2 cellular contexts compared by ENCODE assay signal in the genomic region with DNA sequence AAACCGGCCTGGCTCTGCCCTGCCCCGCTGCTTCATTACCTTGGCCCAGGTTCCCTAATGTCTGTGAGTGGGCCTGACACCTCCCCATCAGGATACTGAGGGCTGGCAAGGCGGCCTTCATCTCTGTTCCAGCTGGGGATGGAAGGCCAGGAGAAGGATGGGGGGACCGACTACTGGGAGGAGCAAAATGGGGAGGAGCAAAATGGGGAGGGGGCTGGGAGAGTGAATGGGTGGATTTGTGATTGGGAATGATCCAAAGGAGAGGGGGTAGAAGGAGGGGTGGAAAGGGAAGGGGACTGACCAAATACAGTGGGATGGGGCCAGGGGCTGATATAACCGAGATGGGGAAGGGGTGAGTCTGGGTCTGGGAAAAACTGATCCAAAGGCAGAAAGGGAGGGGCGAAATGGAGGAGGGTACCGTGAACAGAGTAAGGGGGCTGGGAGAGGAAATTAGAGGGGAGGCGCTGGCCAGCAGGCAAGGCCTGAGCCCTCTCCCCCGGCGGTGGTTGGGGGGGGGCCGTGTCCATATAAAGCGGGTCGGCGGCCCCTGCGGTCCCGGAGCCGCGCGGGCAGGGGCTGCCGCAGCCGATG.
TF ChIP-seq lines count a peak whose summit lies in the region.

FOXE3 (plus strand) TSS at position 558 of the 591 bp plus-strand sequence; CDS start at position 589, 31 bp downstream.

TF ChIP-seq in SK-N-SH, 30 proteins besides CTCF, POLR2A, EP300 and RAD21 (continued from another document):
- TF ChIP-seq, protein P1, sequence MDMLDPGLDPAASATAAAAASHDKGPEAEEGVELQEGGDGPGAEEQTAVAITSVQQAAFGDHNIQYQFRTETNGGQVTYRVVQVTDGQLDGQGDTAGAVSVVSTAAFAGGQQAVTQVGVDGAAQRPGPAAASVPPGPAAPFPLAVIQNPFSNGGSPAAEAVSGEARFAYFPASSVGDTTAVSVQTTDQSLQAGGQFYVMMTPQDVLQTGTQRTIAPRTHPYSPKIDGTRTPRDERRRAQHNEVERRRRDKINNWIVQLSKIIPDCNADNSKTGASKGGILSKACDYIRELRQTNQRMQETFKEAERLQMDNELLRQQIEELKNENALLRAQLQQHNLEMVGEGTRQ (IDR thresholded peaks at IDR 0.05; ENCODE audit: borderline replicate concordance, low read depth, low read length), result no peak
- no peak for TF ChIP-seq CHD2 (IDR thresholded peaks at IDR 0.05; ENCODE audit: low read length, partially characterized antibody)
- no peak for TF ChIP-seq POLR2AphosphoS5 (IDR thresholded peaks at IDR 0.05; ENCODE audit: low read depth, low read length)
- TF ChIP-seq MAX (IDR thresholded peaks at IDR 0.05; ENCODE audit: low read depth), result no peak
- TF ChIP-seq NRF1 (IDR thresholded peaks at IDR 0.05; ENCODE audit: low read depth, low read length), result no peak

TF ChIP-seq in SK-N-SH treated with all-trans-retinoic acid at 6 μM for 48 hours, 23 proteins besides CTCF, POLR2A, EP300 and RAD21 (continued from another document):
- TF ChIP-seq POU6F1 (CRISPR knock-in tag; IDR thresholded peaks at IDR 0.05; ENCODE audit: borderline replicate concordance, low read depth) (no peak), CSDC2 (CRISPR knock-in tag; IDR thresholded peaks at IDR 0.05) (no peak), SNAI2 (CRISPR knock-in tag; IDR thresholded peaks at IDR 0.05) (no peak), OSR1 (CRISPR knock-in tag; IDR thresholded peaks at IDR 0.05) (no peak)
